8 cellular contexts compared by ENCODE assay signal in the genomic region with DNA sequence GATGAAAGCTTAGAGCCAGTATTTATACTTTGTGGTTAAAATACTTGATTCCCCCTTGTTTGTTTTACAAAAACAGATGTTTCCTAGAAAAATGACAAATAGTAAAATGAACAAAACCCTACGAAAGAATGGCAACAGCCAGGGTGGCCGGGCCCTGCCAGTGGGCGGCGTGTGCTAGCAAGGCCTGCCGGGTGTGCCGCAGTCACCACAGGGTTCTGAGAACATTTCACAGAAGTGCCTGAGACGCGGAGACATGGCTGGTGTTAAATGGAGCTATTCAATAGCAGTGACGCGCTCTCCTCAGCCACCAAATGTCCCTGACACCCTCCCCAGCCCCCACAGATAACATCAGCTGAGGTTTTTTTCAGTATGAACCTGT.
DNase-seq lines count a peak whose midpoint lies in the region; ATAC-seq lines count a peak whose summit lies in the region.

No MANE protein-coding gene starts in this region.

- H3K4me1 ChIP-seq in HAP-1 = peaks cover 8% of the 10 kb centered on the region

- no peaks in the 10 kb centered on the region for H3K9me3 ChIP-seq in HAP-1

- peaks cover 8% of the 10 kb centered on the region for H3K27me3 Mint-ChIP-seq in T-helper 1 cell treated with Interleukin-12 subunit alpha and Interleukin-12 subunit beta and Interleukin-4 antibody, amounts not matched to agents 30 μg/mL and 1 μg/mL, for 36 hours (ENCODE audit: low read depth)

- no peaks in the 10 kb centered on the region for H3K36me3 ChIP-seq in HAP-1 (replicated peaks)

- H3K9me3 Mint-ChIP-seq in T-helper 1 cell treated with Interleukin-12 subunit alpha and Interleukin-12 subunit beta and Interleukin-4 antibody, amounts not matched to agents 30 μg/mL and 1 μg/mL, for 36 hours = no peaks in the 10 kb centered on the region
- no peaks in the 10 kb centered on the region for H3K9me3 Mint-ChIP-seq in stimulated activated effector memory CD8-positive, alpha-beta T cell treated with anti-CD3 and anti-CD28 coated beads, Interleukin-12 subunit alpha, Interleukin-12 subunit beta, amount 100 ng/mL, for 72 hours

- no peaks in the 10 kb centered on the region for H3K27me3 ChIP-seq in HAP-1 (ENCODE audit: low read depth)

- H3K4me3 ChIP-seq in HAP-1 = no peak overlapping the region

- DNase-seq in fibroblast of gingiva (ENCODE audit: low read depth) = peak; percentile 71
- DNase-seq in stimulated activated effector memory CD8-positive, alpha-beta T cell treated with anti-CD3 and anti-CD28 coated beads, Interleukin-12 subunit alpha, Interleukin-12 subunit beta, amount 100 ng/mL, for 72 hours (ENCODE audit: low spot score in 2 of 2) = no peak
- no peak for DNase-seq in NCI-H187 (lab: John Stamatoyannopoulos, UW)
- DNase-seq in GDM1 (lab: John Stamatoyannopoulos, UW) = no peak
- no peak for DNase-seq in HAP-1 (ENCODE audit: low spot score in 2 of 2)
- DNase-seq in NCI-H345 treated with DMSO at 0.1 percent for 48 hours (lab: John Stamatoyannopoulos, UW; ENCODE audit: unreplicated experiment) = no peak

- peak overlapping the region; percentile 41 for H3K27ac Mint-ChIP-seq in T-helper 1 cell treated with Interleukin-12 subunit alpha and Interleukin-12 subunit beta and Interleukin-4 antibody, amounts not matched to agents 30 μg/mL and 1 μg/mL, for 36 hours
- peak overlapping the region; percentile 60 for H3K27ac Mint-ChIP-seq in stimulated activated effector memory CD8-positive, alpha-beta T cell treated with anti-CD3 and anti-CD28 coated beads, Interleukin-12 subunit alpha, Interleukin-12 subunit beta, amount 100 ng/mL, for 72 hours

- ATAC-seq in GM18868 (IDR thresholded peaks at IDR 0.05; ENCODE audit: unreplicated experiment) = peak; percentile 27
- ATAC-seq in stimulated activated effector memory CD8-positive, alpha-beta T cell treated with anti-CD3 and anti-CD28 coated beads, Interleukin-12 subunit alpha, Interleukin-12 subunit beta, amount 100 ng/mL, for 72 hours = peak; percentile 80

- H3K36me3 Mint-ChIP-seq in T-helper 1 cell treated with Interleukin-12 subunit alpha and Interleukin-12 subunit beta and Interleukin-4 antibody, amounts not matched to agents 30 μg/mL and 1 μg/mL, for 36 hours (ENCODE audit: low read depth) = no peaks in the 10 kb centered on the region
- H3K36me3 Mint-ChIP-seq in stimulated activated effector memory CD8-positive, alpha-beta T cell treated with anti-CD3 and anti-CD28 coated beads, Interleukin-12 subunit alpha, Interleukin-12 subunit beta, amount 100 ng/mL, for 72 hours = peaks cover 6% of the 10 kb centered on the region

- peaks cover 17% of the 10 kb centered on the region for H3K4me1 Mint-ChIP-seq in T-helper 1 cell treated with Interleukin-12 subunit alpha and Interleukin-12 subunit beta and Interleukin-4 antibody, amounts not matched to agents 30 μg/mL and 1 μg/mL, for 36 hours (ENCODE audit: low read depth)
- peaks cover 10% of the 10 kb centered on the region for H3K4me1 Mint-ChIP-seq in stimulated activated effector memory CD8-positive, alpha-beta T cell treated with anti-CD3 and anti-CD28 coated beads, Interleukin-12 subunit alpha, Interleukin-12 subunit beta, amount 100 ng/mL, for 72 hours

- H3K4me3 Mint-ChIP-seq in T-helper 1 cell treated with Interleukin-12 subunit alpha and Interleukin-12 subunit beta and Interleukin-4 antibody, amounts not matched to agents 30 μg/mL and 1 μg/mL, for 36 hours = no peak overlapping the region
- peak overlapping the region; percentile 21 for H3K4me3 Mint-ChIP-seq in stimulated activated effector memory CD8-positive, alpha-beta T cell treated with anti-CD3 and anti-CD28 coated beads, Interleukin-12 subunit alpha, Interleukin-12 subunit beta, amount 100 ng/mL, for 72 hours

- in situ Hi-C loops in HAP-1 (cut with MboI; ENCODE audit: low sequenced_read_pairs) = no loop called here
